In the genomic region with DNA sequence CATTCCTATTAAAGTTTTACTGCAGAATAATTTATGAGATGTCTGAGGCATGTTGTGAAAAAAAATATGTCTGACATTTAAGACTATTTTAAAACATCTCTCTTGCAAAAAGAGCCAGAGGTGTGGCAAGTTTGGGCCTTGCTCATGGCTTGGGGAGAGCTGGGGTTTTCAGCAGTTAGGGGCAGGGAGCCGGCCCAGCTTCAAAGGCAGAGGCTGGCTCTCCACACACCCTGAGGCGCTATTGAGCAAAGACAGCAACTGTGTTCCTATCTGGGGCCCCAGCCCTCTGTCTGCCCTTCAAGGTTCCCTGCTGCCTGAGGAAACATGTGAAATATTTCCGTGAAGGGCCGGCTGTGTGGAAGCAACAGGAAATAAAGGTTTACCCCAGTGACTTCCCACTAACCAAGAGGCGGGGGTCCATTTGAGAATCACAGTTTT, we compare ENCODE assay signal across 10 cellular contexts.
DNase-seq lines count a peak whose midpoint lies in the region; ATAC-seq lines count a peak whose summit lies in the region.
"Had no signal": no experiment of that assay in that cellular context is flagged by ENCODE, and none has a peak within 500 bp of the region (broad histone marks: within the 10 kb centered on the region; RNA-seq: fewer than 3 reads in every experiment).

No MANE protein-coding gene starts in this region.

- H3K27me3 Mint-ChIP-seq in activated T-cell treated with anti-CD3 and anti-CD28 coated beads, Interleukin-2, amount 50 U/mL, for 24 hours: peaks cover 11% of the 10 kb centered on the region
- H3K27me3 Mint-ChIP-seq: activated naive CD4-positive, alpha-beta T cell treated with anti-CD3 and anti-CD28 coated beads, Interleukin-2, amount 50 U/mL, for 24 hours had no signal

- H3K4me2 ChIP-seq in BLaER1: peak overlapping the region; percentile 70
- peak overlapping the region; percentile 61 for H3K4me2 ChIP-seq in mesenchymal stem cell (ENCODE audit: low read length, poor library complexity, severe bottlenecking)

- H3K27me3 ChIP-seq in BLaER1: no peaks in the 10 kb centered on the region
- no peaks in the 10 kb centered on the region for H3K27me3 ChIP-seq in ectodermal cell (ENCODE audit: control insufficient read depth, insufficient read depth, low read length, poor library complexity, severe bottlenecking)
- peaks cover 0 to 18% of the 10 kb centered on the region in 2 experiments for H3K27me3 ChIP-seq in mesenchymal stem cell (ENCODE audit: control insufficient read depth in 1 of 2, insufficient read depth in 1 of 2, low read length in 2 of 2)

- no peaks in the 10 kb centered on the region for H3K4me1 Mint-ChIP-seq in activated T-cell treated with anti-CD3 and anti-CD28 coated beads, Interleukin-2, amount 50 U/mL, for 24 hours (ENCODE audit: low read depth)
- H3K4me1 Mint-ChIP-seq: activated naive CD4-positive, alpha-beta T cell treated with anti-CD3 and anti-CD28 coated beads, Interleukin-2, amount 50 U/mL, for 24 hours had no signal

- H3K14ac ChIP-seq in mesenchymal stem cell (ENCODE audit: low read length in 2 of 2): no peak overlapping the region

- H3K9me3 Mint-ChIP-seq in activated T-cell treated with anti-CD3 and anti-CD28 coated beads, Interleukin-2, amount 50 U/mL, for 24 hours: no peaks in the 10 kb centered on the region
- H3K9me3 Mint-ChIP-seq: activated naive CD4-positive, alpha-beta T cell treated with anti-CD3 and anti-CD28 coated beads, Interleukin-2, amount 50 U/mL, for 24 hours had no signal

- H3K4me1 ChIP-seq in BLaER1 (peaks cover 40% of the 10 kb centered on the region), ectodermal cell (ENCODE audit: control insufficient read depth, insufficient read depth, low read length) (peaks cover 14% of the 10 kb centered on the region), mesenchymal stem cell (ENCODE audit: control insufficient read depth, insufficient read depth, low read depth, low read length) (peaks cover 2% of the 10 kb centered on the region)

- no peak overlapping the region for H3K4me3 Mint-ChIP-seq in activated T-cell treated with anti-CD3 and anti-CD28 coated beads, Interleukin-2, amount 50 U/mL, for 24 hours
- H3K4me3 Mint-ChIP-seq: activated naive CD4-positive, alpha-beta T cell treated with anti-CD3 and anti-CD28 coated beads, Interleukin-2, amount 50 U/mL, for 24 hours had no signal

- no peak for ATAC-seq in HG02884 (IDR thresholded peaks at IDR 0.05; ENCODE audit: unreplicated experiment)

- no peak overlapping the region for H2BK15ac ChIP-seq in mesenchymal stem cell (ENCODE audit: low read depth, poor library complexity, severe bottlenecking)

- H2BK120ac ChIP-seq in mesenchymal stem cell (ENCODE audit: low read depth, low read length): no peak overlapping the region

- H4K8ac ChIP-seq in mesenchymal stem cell (ENCODE audit: low read length): no peak overlapping the region

- no peak overlapping the region for H3K23ac ChIP-seq in mesenchymal stem cell (ENCODE audit: low read length in 2 of 2)

- no peak overlapping the region for H3K27ac Mint-ChIP-seq in activated T-cell treated with anti-CD3 and anti-CD28 coated beads, Interleukin-2, amount 50 U/mL, for 24 hours
- H3K27ac Mint-ChIP-seq: activated naive CD4-positive, alpha-beta T cell treated with anti-CD3 and anti-CD28 coated beads, Interleukin-2, amount 50 U/mL, for 24 hours had no signal

- H4K20me1 ChIP-seq in BLaER1: no peaks in the 10 kb centered on the region

- H3K27ac ChIP-seq in BLaER1 (no peak overlapping the region; the same call in 1 of the 2 replicates), ectodermal cell (ENCODE audit: insufficient read depth, low read depth, low read length, poor library complexity, severe bottlenecking) (peak overlapping the region; percentile 18), mesenchymal stem cell (ENCODE audit: low read length, poor library complexity, severe bottlenecking) (peak overlapping the region; percentile 65)

- no peak overlapping the region for H3K18ac ChIP-seq in mesenchymal stem cell (ENCODE audit: low read depth in 1 of 2, low read length in 2 of 2)

- no peak overlapping the region for H4K91ac ChIP-seq in mesenchymal stem cell (ENCODE audit: low read length)

- peak; percentile 36 for DNase-seq in NCI-H146 treated with DMSO at 0.1 percent for 48 hours (lab: John Stamatoyannopoulos, UW; ENCODE audit: unreplicated experiment)
- DNase-seq in mesenchymal stem cell: peak; percentile 54
- no peak for DNase-seq in activated T-cell treated with anti-CD3 and anti-CD28 coated beads, Interleukin-2, amount 50 U/mL, for 24 hours
- DNase-seq in stimulated activated CD4-positive, alpha-beta T cell treated with anti-CD3 and anti-CD28 coated beads, Interleukin-4, amount 100 ng/mL, for 24 hours: no peak
- no peak for DNase-seq in NCI-H524 (lab: John Stamatoyannopoulos, UW)
- DNase-seq: COR-L47 had no signal

- peaks cover 1% of the 10 kb centered on the region for H3K79me1 ChIP-seq in mesenchymal stem cell (replicated peaks; ENCODE audit: low read length, poor library complexity, severe bottlenecking)

- no peak overlapping the region for H3K4me3 ChIP-seq in BLaER1
- H3K4me3 ChIP-seq in ectodermal cell (ENCODE audit: insufficient read depth, low read depth, low read length): no peak overlapping the region
- no peak overlapping the region for H3K4me3 ChIP-seq in mesenchymal stem cell (ENCODE audit: insufficient read depth in 1 of 2, low read depth in 1 of 2, low read length in 2 of 2)

- H3K36me3 ChIP-seq in BLaER1: no peaks in the 10 kb centered on the region
- no peaks in the 10 kb centered on the region for H3K36me3 ChIP-seq in ectodermal cell (ENCODE audit: control insufficient read depth, insufficient read depth, low read length)
- no peaks in the 10 kb centered on the region for H3K36me3 ChIP-seq in mesenchymal stem cell (ENCODE audit: control insufficient read depth in 1 of 2, insufficient read depth in 2 of 2, low read depth in 1 of 2, low read length in 2 of 2)

- 6% methylated on average over 5 of the region's 5 CpGs for WGBS in ectodermal cell, 2 experiments
- WGBS in mesenchymal stem cell: 8% methylated on average over 4 of the region's 5 CpGs

- H3K36me3 Mint-ChIP-seq in activated T-cell treated with anti-CD3 and anti-CD28 coated beads, Interleukin-2, amount 50 U/mL, for 24 hours (ENCODE audit: low read depth): no peaks in the 10 kb centered on the region
- H3K36me3 Mint-ChIP-seq: activated naive CD4-positive, alpha-beta T cell treated with anti-CD3 and anti-CD28 coated beads, Interleukin-2, amount 50 U/mL, for 24 hours had no signal

- H2AFZ ChIP-seq in mesenchymal stem cell (ENCODE audit: low read depth, low read length): no peak overlapping the region

- H3K4ac ChIP-seq in mesenchymal stem cell (ENCODE audit: low read depth in 1 of 2, low read length in 2 of 2): no peak overlapping the region

- no peak overlapping the region for H2BK5ac ChIP-seq in mesenchymal stem cell (ENCODE audit: low read depth, low read length, poor library complexity, severe bottlenecking)

- no peak overlapping the region for H3K9ac ChIP-seq in BLaER1
- no peak overlapping the region for H3K9ac ChIP-seq in mesenchymal stem cell (ENCODE audit: low read length)

- H2AK5ac ChIP-seq in mesenchymal stem cell (ENCODE audit: low read length, severe bottlenecking): no peak overlapping the region

- no peak overlapping the region for H2BK12ac ChIP-seq in mesenchymal stem cell (ENCODE audit: low read length in 2 of 2)

- H3K9me3 ChIP-seq in BLaER1 (no peaks in the 10 kb centered on the region), ectodermal cell (ENCODE audit: control insufficient read depth, low read length) (no peaks in the 10 kb centered on the region), mesenchymal stem cell (ENCODE audit: control insufficient read depth, low read length) (no peaks in the 10 kb centered on the region)

Comparison
In these comparisons a context has a peak if more than half of its experiments do, and no peak if none do; other contexts are left out.
1. DNase-seq: peak in NCI-H146 treated with DMSO at 0.1 percent for 48 hours (single experiment) and mesenchymal stem cell (single experiment); none in activated T-cell treated with anti-CD3 and anti-CD28 coated beads, Interleukin-2, amount 50 U/mL, for 24 hours (single experiment), stimulated activated CD4-positive, alpha-beta T cell treated with anti-CD3 and anti-CD28 coated beads, Interleukin-4, amount 100 ng/mL, for 24 hours (single experiment) and NCI-H524 (0 of 2).